8 cellular contexts compared by ENCODE assay signal in genomic region chr16:24540575-24541240, GRCh38. TPM values are rescaled to one million over a fixed set of nuclear protein-coding genes. Genes with fewer than 3 reads are reported as not detected.
DNase-seq lines count a peak whose midpoint lies in the region; ATAC-seq, FAIRE-seq and TF ChIP-seq lines count a peak whose summit lies in the region.

No MANE protein-coding gene starts in this region.

- intact Hi-C loops in pancreas (cut with DNase I) = no loop called here

- peaks cover 5 to 32% (median 17%) of the 10 kb centered on the region in 3 donors for H3K4me1 ChIP-seq in pancreas

- CTCF ChIA-PET in WTC11 (lab: Charles Lee) = no interaction called here

- 0 to 1% methylated on average over 14 of the region's 14 CpGs for WGBS in pancreas, 2 donors

- H3K27ac Mint-ChIP-seq in IgD-negative memory B cell = peak overlapping the region; percentile 90 to 100 (median 94)
- peak overlapping the region; percentile 90 for H3K27ac Mint-ChIP-seq in WTC11

- POLR2A ChIA-PET in WTC11 (lab: Charles Lee) = interaction anchor here (0.6 kb wide), 1 partner anchor 93 kb away, joined by 4 read pairs; no protein-coding TSS in a partner anchor

- DNase-seq in DMS 273 (lab: John Stamatoyannopoulos, UW; ENCODE audit: unreplicated experiment) (peak; percentile 48), WTC11 (ENCODE audit: low spot score) (no peak), fibroblast of pulmonary artery (ENCODE audit: low read depth) (peak; percentile 12), pancreas (peak in 1 of 6 donors; percentile 21), GF-D8 (lab: John Stamatoyannopoulos, UW) (no peak)
- no peak for DNase-seq in effector CD8-positive, alpha-beta T cell (lab: John Stamatoyannopoulos, UW)

- H3K4me3 ChIP-seq in fibroblast of pulmonary artery (replicated peaks; ENCODE audit: low read depth, low read length) (peak overlapping the region; percentile 94), pancreas (peak overlapping the region; percentile 58 to 92 (median 86))

- H3K4me1 Mint-ChIP-seq in IgD-negative memory B cell (peaks cover 35 to 48% (median 38%) of the 10 kb centered on the region in 3 donors), WTC11 (peaks cover 28% of the 10 kb centered on the region)

- H3K9me3 Mint-ChIP-seq in IgD-negative memory B cell = no peaks in the 10 kb centered on the region
- H3K9me3 Mint-ChIP-seq in WTC11 = no peaks in the 10 kb centered on the region

- TF ChIP-seq CTCF in WTC11 (IDR thresholded peaks at IDR 0.05) (no peak), fibroblast of pulmonary artery (IDR thresholded peaks at IDR 0.05; ENCODE audit: low read length, missing control alignments) (no peak), pancreas (IDR thresholded peaks at IDR 0.05) (no peak)

- no peak for FAIRE-seq in pancreas (lab: Jason Lieb, UNC)

- peak overlapping the region; percentile 100 for H3K27ac ChIP-seq in pancreas

- H3K27me3 Mint-ChIP-seq in IgD-negative memory B cell (no peaks in the 10 kb centered on the region), WTC11 (ENCODE audit: low read depth) (no peaks in the 10 kb centered on the region)

- H3K4me3 Mint-ChIP-seq in IgD-negative memory B cell (peak overlapping the region; percentile 99 to 100 (median 100)), WTC11 (peak overlapping the region; percentile 98)

- H3K36me3 ChIP-seq in pancreas = no peaks in the 10 kb centered on the region

- ATAC-seq in WTC11 (no peak), pancreas (peak in 2 of 4 donors; percentile 4 to 10), GM18517 (IDR thresholded peaks at IDR 0.05; ENCODE audit: unreplicated experiment) (no peak)

- H3K9me3 ChIP-seq in pancreas = no peaks in the 10 kb centered on the region

- no peaks in the 10 kb centered on the region for H3K27me3 ChIP-seq in pancreas

- H3K36me3 Mint-ChIP-seq in IgD-negative memory B cell (peaks cover 2% of the 10 kb centered on the region), WTC11 (peaks cover 12% of the 10 kb centered on the region)

TF ChIP-seq in WTC11, 78 proteins besides CTCF, POLR2A, EP300 and RAD21:
- no peak for TF ChIP-seq ZNF532 (CRISPR knock-in tag; IDR thresholded peaks at IDR 0.05; ENCODE audit: borderline replicate concordance)
- TF ChIP-seq ZNF281 (CRISPR knock-in tag; IDR thresholded peaks at IDR 0.05) = no peak
- TF ChIP-seq SOX15 (CRISPR knock-in tag; IDR thresholded peaks at IDR 0.05) = no peak
- TF ChIP-seq E2F4 (CRISPR knock-in tag; IDR thresholded peaks at IDR 0.05; ENCODE audit: borderline replicate concordance, low read depth) = no peak
- TF ChIP-seq GTF2I (CRISPR knock-in tag; conservative IDR thresholded peaks at IDR 0.05) = no peak
- TF ChIP-seq ZNF317 (CRISPR knock-in tag; IDR thresholded peaks at IDR 0.05; ENCODE audit: borderline replicate concordance, low read depth) = no peak
- TF ChIP-seq GRHL2 (CRISPR knock-in tag; IDR thresholded peaks at IDR 0.05; ENCODE audit: insufficient replicate concordance, severe bottlenecking) = no peak
- TF ChIP-seq ZBTB43 (CRISPR knock-in tag; IDR thresholded peaks at IDR 0.05) = no peak
- no peak for TF ChIP-seq ERG (CRISPR knock-in tag; IDR thresholded peaks at IDR 0.05)
- TF ChIP-seq FOXK1 (CRISPR knock-in tag; IDR thresholded peaks at IDR 0.05) = no peak

RNA-seq across cellular contexts. Expression of gene RBBP6, which starts 1.3 kb away (rescaled TPM):
- polyA plus RNA-seq in IgD-negative memory B cell (31.5 TPM), pancreas (10 to 100 TPM; 19.2 to 31.3 TPM)
- total RNA-seq in WTC11 (2021) (55.1 to 62.4 TPM (median 57.5 TPM) in 3 replicates), pancreas (10 to 100 TPM; 13.8 to 29.5 (median 19.7) TPM)

Comparison
In these comparisons a context has a peak if more than half of its experiments do, and no peak if none do; other contexts are left out.
1. DNase-seq: peak in DMS 273 (single experiment) and fibroblast of pulmonary artery (single experiment); none in WTC11 (single experiment), effector CD8-positive, alpha-beta T cell (single experiment) and GF-D8 (single experiment).